Comparison of ENCODE assay signal across 8 cellular contexts in the genomic region with DNA sequence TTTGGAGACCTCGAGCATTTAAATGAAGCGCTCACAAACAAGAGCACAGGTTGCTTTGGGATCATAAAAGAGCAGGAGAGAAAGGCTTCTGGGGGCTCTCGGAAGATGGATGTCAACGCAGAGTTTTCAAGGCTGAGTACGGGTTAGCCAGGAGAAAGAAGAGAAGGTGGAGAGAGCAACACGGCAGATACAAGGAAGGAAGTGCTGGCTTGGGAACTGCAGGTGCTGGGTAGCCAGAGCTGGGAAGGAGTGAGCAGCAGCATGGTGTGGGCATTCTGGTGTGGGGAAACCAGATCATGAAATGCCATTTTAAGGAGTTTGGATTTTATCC. TPM values are rescaled to one million over a fixed set of nuclear protein-coding genes. Genes with fewer than 3 reads are reported as not detected.
A peak's percentile ranks its signal among the peaks of the same experiment; 100 is the strongest.
DNase-seq lines count a peak whose midpoint lies in the region; ATAC-seq and TF ChIP-seq lines count a peak whose summit lies in the region.

No MANE protein-coding gene starts in this region.

- CTCF ChIA-PET in CD4-positive, alpha-beta T cell (lab: Charles Lee) = no interaction called here

- no peak for TF ChIP-seq RAD21 in neural cell (conservative IDR thresholded peaks at IDR 0.05)

- H3K4me2 ChIP-seq in neural cell (ENCODE audit: low read length) = peak overlapping the region; percentile 79

- peak overlapping the region; percentile 98 for H3K4me3 Mint-ChIP-seq in CD4-positive, alpha-beta T cell
- H3K4me3 Mint-ChIP-seq in effector memory CD8-positive, alpha-beta T cell = peak overlapping the region; percentile 79 to 92

- H2AFZ ChIP-seq in neural cell (ENCODE audit: low read depth, low read length) = peak overlapping the region; percentile 76

- DNase-seq in CD4-positive, alpha-beta T cell = no peak
- DNase-seq in NCI-H345 (lab: John Stamatoyannopoulos, UW) (peak; percentile 53), NCI-H526 treated with DMSO at 0.1 percent for 48 hours (lab: John Stamatoyannopoulos, UW) (no peak), activated gamma-delta T cell treated with Interleukin-2 at 50 U/mL for 16 hours (no peak)
- no peak for DNase-seq in effector memory CD8-positive, alpha-beta T cell

- H3K27ac ChIP-seq in CD4-positive, alpha-beta T cell (ENCODE audit: low read depth, low read length) = peak overlapping the region; percentile 68
- H3K27ac ChIP-seq in neural cell (ENCODE audit: low read length) = peak overlapping the region; percentile 92

- H3K27ac Mint-ChIP-seq in CD4-positive, alpha-beta T cell = peak overlapping the region; percentile 87
- H3K27ac Mint-ChIP-seq in effector memory CD8-positive, alpha-beta T cell = peak overlapping the region; percentile 69 to 95

- ATAC-seq in CD4-positive, alpha-beta T cell (ENCODE audit: poor library complexity) = no peak
- ATAC-seq in effector memory CD8-positive, alpha-beta T cell (replicated peaks) = no peak
- ATAC-seq in HG02571 (IDR thresholded peaks at IDR 0.05; ENCODE audit: unreplicated experiment) (no peak), GM19463 (IDR thresholded peaks at IDR 0.05; ENCODE audit: unreplicated experiment) (no peak)

- POLR2A ChIA-PET in CD4-positive, alpha-beta T cell (lab: Charles Lee) = interaction anchor here (1.1 to 2.8 kb wide), 5 partner anchors 12 to 54 kb away, joined by 3 to 38 read pairs (median 4); a partner anchor contains a TSS

- H3K27me3 Mint-ChIP-seq in CD4-positive, alpha-beta T cell = no peaks in the 10 kb centered on the region
- H3K27me3 Mint-ChIP-seq in effector memory CD8-positive, alpha-beta T cell = no peaks in the 10 kb centered on the region

- peak overlapping the region; percentile 82 for H3K9ac ChIP-seq in neural cell (ENCODE audit: low read length)

- H3K36me3 Mint-ChIP-seq in CD4-positive, alpha-beta T cell (ENCODE audit: low read depth) = peaks cover 6% of the 10 kb centered on the region
- H3K36me3 Mint-ChIP-seq in effector memory CD8-positive, alpha-beta T cell (ENCODE audit: insufficient read depth) = peaks cover 11% of the 10 kb centered on the region

- H4K20me1 ChIP-seq in neural cell (ENCODE audit: insufficient read depth) = no peaks in the 10 kb centered on the region

- peaks cover 36% of the 10 kb centered on the region for H3K4me1 Mint-ChIP-seq in CD4-positive, alpha-beta T cell (ENCODE audit: low read depth)
- peaks cover 18 to 27% of the 10 kb centered on the region in 2 donors for H3K4me1 Mint-ChIP-seq in effector memory CD8-positive, alpha-beta T cell (ENCODE audit: low read depth in 2 of 2)

- no peak for TF ChIP-seq CTCF in CD4-positive, alpha-beta T cell (IDR thresholded peaks at IDR 0.05)
- TF ChIP-seq CTCF in neural cell (IDR thresholded peaks at IDR 0.05; ENCODE audit: poor library complexity, severe bottlenecking) = no peak

- intact Hi-C loops in CD4-positive, alpha-beta T cell (cut with DNase I, micrococcal nuclease) = loop anchor here in 1 of 2 experiments (1.0 kb wide), 1 partner anchor 12 kb away; a partner anchor contains a TSS

- peaks cover 13% of the 10 kb centered on the region for H3K79me2 ChIP-seq in neural cell (replicated peaks; ENCODE audit: insufficient read depth, low read length)

- no peaks in the 10 kb centered on the region for H3K9me3 ChIP-seq in CD4-positive, alpha-beta T cell (ENCODE audit: control insufficient read depth, low read length)
- H3K9me3 ChIP-seq in neural cell (ENCODE audit: low read length) = no peaks in the 10 kb centered on the region

- H3K9me3 Mint-ChIP-seq in CD4-positive, alpha-beta T cell = no peaks in the 10 kb centered on the region
- no peaks in the 10 kb centered on the region for H3K9me3 Mint-ChIP-seq in effector memory CD8-positive, alpha-beta T cell

- no peaks in the 10 kb centered on the region for H3K36me3 ChIP-seq in neural cell (ENCODE audit: insufficient read depth, low read length)

- no peaks in the 10 kb centered on the region for H3K27me3 ChIP-seq in CD4-positive, alpha-beta T cell (ENCODE audit: control insufficient read depth, insufficient read depth, low read length)
- no peaks in the 10 kb centered on the region for H3K27me3 ChIP-seq in neural cell (ENCODE audit: insufficient read depth, low read depth, low read length)

- H3F3A ChIP-seq in neural cell (ENCODE audit: insufficient read depth, low read length, poor library complexity, severe bottlenecking) = peaks cover 3% of the 10 kb centered on the region

- no peak for TF ChIP-seq EP300 in neural cell (conservative IDR thresholded peaks at IDR 0.05; ENCODE audit: poor library complexity, severe bottlenecking)

- no peaks in the 10 kb centered on the region for H3K9me2 ChIP-seq in neural cell (ENCODE audit: insufficient read depth, low read length)

- peak overlapping the region; percentile 70 for H3K4me3 ChIP-seq in neural cell (ENCODE audit: low read length)

TF ChIP-seq in neural cell, 6 proteins besides CTCF, POLR2A, EP300 and RAD21:
- TF ChIP-seq, protein P1, sequence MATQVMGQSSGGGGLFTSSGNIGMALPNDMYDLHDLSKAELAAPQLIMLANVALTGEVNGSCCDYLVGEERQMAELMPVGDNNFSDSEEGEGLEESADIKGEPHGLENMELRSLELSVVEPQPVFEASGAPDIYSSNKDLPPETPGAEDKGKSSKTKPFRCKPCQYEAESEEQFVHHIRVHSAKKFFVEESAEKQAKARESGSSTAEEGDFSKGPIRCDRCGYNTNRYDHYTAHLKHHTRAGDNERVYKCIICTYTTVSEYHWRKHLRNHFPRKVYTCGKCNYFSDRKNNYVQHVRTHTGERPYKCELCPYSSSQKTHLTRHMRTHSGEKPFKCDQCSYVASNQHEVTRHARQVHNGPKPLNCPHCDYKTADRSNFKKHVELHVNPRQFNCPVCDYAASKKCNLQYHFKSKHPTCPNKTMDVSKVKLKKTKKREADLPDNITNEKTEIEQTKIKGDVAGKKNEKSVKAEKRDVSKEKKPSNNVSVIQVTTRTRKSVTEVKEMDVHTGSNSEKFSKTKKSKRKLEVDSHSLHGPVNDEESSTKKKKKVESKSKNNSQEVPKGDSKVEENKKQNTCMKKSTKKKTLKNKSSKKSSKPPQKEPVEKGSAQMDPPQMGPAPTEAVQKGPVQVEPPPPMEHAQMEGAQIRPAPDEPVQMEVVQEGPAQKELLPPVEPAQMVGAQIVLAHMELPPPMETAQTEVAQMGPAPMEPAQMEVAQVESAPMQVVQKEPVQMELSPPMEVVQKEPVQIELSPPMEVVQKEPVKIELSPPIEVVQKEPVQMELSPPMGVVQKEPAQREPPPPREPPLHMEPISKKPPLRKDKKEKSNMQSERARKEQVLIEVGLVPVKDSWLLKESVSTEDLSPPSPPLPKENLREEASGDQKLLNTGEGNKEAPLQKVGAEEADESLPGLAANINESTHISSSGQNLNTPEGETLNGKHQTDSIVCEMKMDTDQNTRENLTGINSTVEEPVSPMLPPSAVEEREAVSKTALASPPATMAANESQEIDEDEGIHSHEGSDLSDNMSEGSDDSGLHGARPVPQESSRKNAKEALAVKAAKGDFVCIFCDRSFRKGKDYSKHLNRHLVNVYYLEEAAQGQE (IDR thresholded peaks at IDR 0.05; ENCODE audit: borderline replicate concordance) = no peak
- peak; percentile 26 for TF ChIP-seq TAF1 (IDR thresholded peaks at IDR 0.05; ENCODE audit: low read depth)
- TF ChIP-seq MXI1 (conservative IDR thresholded peaks at IDR 0.05; ENCODE audit: poor library complexity, severe bottlenecking) = no peak
- TF ChIP-seq SMC3 (conservative IDR thresholded peaks at IDR 0.05; ENCODE audit: poor library complexity) = peak; percentile 34

RNA-seq across cellular contexts. Expression of a gene that starts 0.6 kb away (rescaled TPM):
- 10 to 100 TPM; 35.3 to 38.9 TPM for total RNA-seq in CD4-positive, alpha-beta T cell
- polyA plus RNA-seq in neural cell = 16.1 and 22.8 TPM in 2 replicates
- polyA minus RNA-seq in neural cell = 41.1 and 42.6 TPM in 2 replicates

RNA-seq across cellular contexts. Expression of a gene that starts 12.4 kb away (rescaled TPM):
- 10 to 100 TPM; 75.8 to 78.2 TPM for total RNA-seq in CD4-positive, alpha-beta T cell
- polyA plus RNA-seq in neural cell = 74.7 and 87.0 TPM in 2 replicates
- 98.4 and 138 TPM in 2 replicates for polyA minus RNA-seq in neural cell

RNA-seq across cellular contexts. Expression of a gene that starts 53.8 kb away (rescaled TPM):
- total RNA-seq in CD4-positive, alpha-beta T cell = 10 to 100 TPM; 31.5 to 37.6 TPM
- polyA plus RNA-seq in neural cell = 36.2 and 41.4 TPM in 2 replicates
- polyA minus RNA-seq in neural cell = 128 and 135 TPM in 2 replicates
